ENCODE assay signal across 36 cellular contexts in the genomic region with DNA sequence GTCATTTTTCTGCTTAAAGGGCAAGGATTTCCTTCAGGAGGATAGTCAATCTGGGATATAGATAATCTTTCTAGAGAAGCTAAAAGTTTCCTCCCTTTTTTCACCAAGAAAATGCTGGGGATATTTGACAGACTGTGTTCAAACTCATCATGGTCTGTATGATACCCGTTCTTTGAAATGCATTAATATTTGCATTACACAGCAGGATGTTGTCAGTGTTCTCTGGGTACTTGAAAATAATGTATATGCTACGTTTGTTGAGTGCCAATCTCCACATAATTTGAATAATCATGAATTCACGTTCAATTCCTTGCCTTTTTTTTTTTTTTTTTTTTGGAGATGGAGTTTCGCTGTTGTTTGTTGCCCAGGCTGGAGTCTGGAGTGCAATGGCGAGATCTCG. TPM values are rescaled to one million over a fixed set of nuclear protein-coding genes. Genes with fewer than 3 reads are reported as not detected.
"Had no signal": no experiment of that assay in that cellular context is flagged by ENCODE, and none has a peak within 500 bp of the region (broad histone marks: within the 10 kb centered on the region; RNA-seq: fewer than 3 reads in every experiment).

No MANE protein-coding gene starts in this region.

- DNase-seq: activated effector memory CD4-positive, alpha-beta T cell treated with anti-CD3 and anti-CD28 coated beads, Interleukin-2, amount 50 U/mL, for 16 hours; activated effector memory CD4-positive, alpha-beta T cell treated with Interleukin-2 at 50 U/mL for 16 hours; activated gamma-delta T cell; activated gamma-delta T cell treated with Interleukin-2 at 50 U/mL for 16 hours; activated naive CD4-positive, alpha-beta T cell; activated naive CD4-positive, alpha-beta T cell treated with anti-CD3 and anti-CD28 coated beads for 36 hours; activated naive CD4-positive, alpha-beta T cell treated with anti-CD3 and anti-CD28 coated beads, Interleukin-2, amount 10 ng/mL, durations not matched to agents 7 days and 5 days; activated naive CD4-positive, alpha-beta T cell treated with anti-CD3 and anti-CD28 coated beads, Interleukin-2, amount 50 U/mL, for 16 hours; activated naive CD4-positive, alpha-beta T cell treated with Interleukin-2 at 50 U/mL for 16 hours; activated naive CD8-positive, alpha-beta T cell treated with anti-CD3 and anti-CD28 coated beads for 36 hours; activated naive CD8-positive, alpha-beta T cell treated with anti-CD3 and anti-CD28 coated beads, Interleukin-2, amount 10 ng/mL, durations not matched to agents 7 days and 5 days; activated naive CD8-positive, alpha-beta T cell treated with anti-CD3 and anti-CD28 coated beads, Interleukin-2, amount 50 U/mL, for 24 hours; activated T-cell treated with anti-CD3 and anti-CD28 coated beads, Interleukin-2, amount 50 U/mL, for 1 hour; activated T-cell treated with anti-CD3 and anti-CD28 coated beads, Interleukin-2, amount 50 U/mL, for 24 hours; activated T-cell treated with anti-CD3 and anti-CD28 coated beads, Interleukin-2, amount 50 U/mL, for 4 hours; activated T-cell treated with anti-CD3 and anti-CD28 coated beads, Interleukin-2, amount 50 U/mL, for 48 hours; activated T-cell treated with anti-CD3 and anti-CD28 coated beads, Interleukin-2, amount 50 U/mL, for 72 hours; adrenal gland; amniotic stem cell; amygdala; anterior cingulate cortex; aorta; body of pancreas; brain microvascular endothelial cell; caudate nucleus; central memory CD4-positive, alpha-beta T cell; cerebellar nuclear complex had no signal

- H3K4me3 ChIP-seq: adrenal gland, ascending aorta, body of pancreas, breast epithelium, cardiac muscle cell had no signal

- FAIRE-seq: astrocyte, bronchial epithelial cell had no signal

- H3K27ac ChIP-seq: adrenal gland, ascending aorta, body of pancreas, brain microvascular endothelial cell, breast epithelium, cardiac muscle cell had no signal

- ATAC-seq: activated naive CD4-positive, alpha-beta T cell treated with anti-CD3 and anti-CD28 coated beads, Interleukin-2, amount 50 U/mL, for 72 hours; activated naive CD8-positive, alpha-beta T cell treated with anti-CD3 and anti-CD28 coated beads, Interleukin-2, amount 50 U/mL, for 24 hours; activated T-cell treated with anti-CD3 and anti-CD28 coated beads, Interleukin-2, amount 50 U/mL, for 4 hours; activated T-cell treated with anti-CD3 and anti-CD28 coated beads, Interleukin-2, amount 50 U/mL, for 72 hours; activated T-helper 17 cell treated with anti-CD3 and anti-CD28 coated beads, Interleukin-2, amount 50 U/mL, for 72 hours; body of pancreas had no signal

- H3K36me3 ChIP-seq: adrenal gland, ascending aorta, brain microvascular endothelial cell, breast epithelium, cardiac muscle cell had no signal

- H3K9me3 ChIP-seq: adrenal gland, ascending aorta, body of pancreas, breast epithelium had no signal

- H3K4me1 ChIP-seq: adrenal gland, ascending aorta, body of pancreas, breast epithelium had no signal

- H3K27me3 ChIP-seq: ascending aorta, body of pancreas, brain microvascular endothelial cell, breast epithelium had no signal

RNA-seq across cellular contexts. Expression of gene BMPR1B, which starts 18.0 kb away (rescaled TPM):
- total RNA-seq: activated naive CD4-positive, alpha-beta T cell treated with anti-CD3 and anti-CD28 coated beads, Interleukin-2, amount 50 U/mL, for 72 hours; activated naive CD8-positive, alpha-beta T cell treated with anti-CD3 and anti-CD28 coated beads for 36 hours; activated naive CD8-positive, alpha-beta T cell treated with anti-CD3 and anti-CD28 coated beads, Interleukin-2, amount 10 ng/mL, durations not matched to agents 7 days and 5 days; activated T-cell treated with anti-CD3 and anti-CD28 coated beads, Interleukin-2, amount 50 U/mL, for 4 hours; activated T-cell treated with anti-CD3 and anti-CD28 coated beads, Interleukin-2, amount 50 U/mL, for 72 hours; activated T-helper 1 cell treated with anti-CD3 and anti-CD28 coated beads, Interleukin-12 subunit alpha, Interleukin-12 subunit beta, Interleukin-2, Interleukin-4 antibody, amounts not matched to agents 30 ng/mL and 10 ng/mL and 1 ng/mL, durations not matched to agents 14 hours and 24 hours and 36 hours; activated T-helper 17 cell treated with anti-CD3 and anti-CD28 coated beads, Interleukin-2, amount 50 U/mL, for 72 hours; activated T-helper 2 cell treated with anti-CD3 and anti-CD28 coated beads, Interferon-gamma antibody, Interleukin-2, Interleukin-4, amounts not matched to agents 10 μg/mL and 5 μg/mL and 100 μg/mL, durations not matched to agents 14 hours and 24 hours and 36 hours had no signal
